Comparison of ENCODE assay signal across 1 cellular context in genomic region chr16:20484726-20485125, GRCh38.
TF ChIP-seq lines count a peak whose summit lies in the region.

No MANE protein-coding gene starts in this region.

TF ChIP-seq in K562, 482 proteins besides CTCF, POLR2A, EP300 and RAD21 (continued from another document):
- no peak for TF ChIP-seq HBP1 (CRISPR knock-in tag; IDR thresholded peaks at IDR 0.05)
- TF ChIP-seq COPS2 (conservative IDR thresholded peaks at IDR 0.05) = no peak
- TF ChIP-seq SMARCA4 (IDR thresholded peaks at IDR 0.05) = peak; percentile 13; the same call in 1 of the 2 replicates
- TF ChIP-seq TAL1 (IDR thresholded peaks at IDR 0.05) = peak; percentile 14; the same call in 1 of the 2 replicates
- no peak for TF ChIP-seq ZNF146 (CRISPR knock-in tag; IDR thresholded peaks at IDR 0.05; ENCODE audit: unreplicated experiment)
